In genomic region chr6:163162007-163162873, GRCh38 we compare ENCODE assay signal across 22 cellular contexts.
DNase-seq lines count a peak whose midpoint lies in the region; ATAC-seq, FAIRE-seq and TF ChIP-seq lines count a peak whose summit lies in the region.
"Had no signal": no experiment of that assay in that cellular context is flagged by ENCODE, and none has a peak within 500 bp of the region (broad histone marks: within the 10 kb centered on the region; RNA-seq: fewer than 3 reads in every experiment).

No MANE protein-coding gene starts in this region.

- FAIRE-seq in bronchial epithelial cell (lab: Jason Lieb, UNC), result peak; percentile 62
- FAIRE-seq: A204.1 had no signal

- no peaks in the 10 kb centered on the region for H3F3A ChIP-seq in GM23338 (replicated peaks; ENCODE audit: low read depth)

- H3K36me3 ChIP-seq in GM23338 (ENCODE audit: insufficient read depth) (no peaks in the 10 kb centered on the region), bronchial epithelial cell (ENCODE audit: control insufficient read depth, insufficient read depth, low read length) (no peaks in the 10 kb centered on the region)
- H3K36me3 ChIP-seq: BE2C, SJSA1 had no signal

- H3K4me3 ChIP-seq in GM23338, result no peak overlapping the region
- no peak overlapping the region for H3K4me3 ChIP-seq in bronchial epithelial cell (ENCODE audit: low read depth, low read length)
- H3K4me3 ChIP-seq: SJSA1 had no signal

- no peak for ATAC-seq in GM23338
- peak; percentile 80 for ATAC-seq in left lobe of liver
- peak; percentile 42 for ATAC-seq in stimulated activated effector memory CD8-positive, alpha-beta T cell treated with anti-CD3 and anti-CD28 coated beads, Interleukin-12 subunit alpha, Interleukin-12 subunit beta, amount 100 ng/mL, for 72 hours
- ATAC-seq: Right ventricle myocardium inferior had no signal

- 0 out of 2 replicates have a peak overlapping the region, but pooled peaks have one; percentile 43 for H2AFZ ChIP-seq in GM23338

- no peak overlapping the region for H3K4me2 ChIP-seq in GM23338

- no peaks in the 10 kb centered on the region for H3K9me3 Mint-ChIP-seq in GM23338
- H3K9me3 Mint-ChIP-seq in stimulated activated effector memory CD8-positive, alpha-beta T cell treated with anti-CD3 and anti-CD28 coated beads, Interleukin-12 subunit alpha, Interleukin-12 subunit beta, amount 100 ng/mL, for 72 hours, result no peaks in the 10 kb centered on the region

- TF ChIP-seq CTCF in GM23338 (conservative IDR thresholded peaks at IDR 0.05; ENCODE audit: low read depth in 2 of 2), result no peak
- no peak for TF ChIP-seq CTCF in bronchial epithelial cell (IDR thresholded peaks at IDR 0.05; ENCODE audit: insufficient read depth, low read length, severe bottlenecking)

- H3K27ac ChIP-seq in GM23338 (ENCODE audit: low read depth), result no peak overlapping the region
- H3K27ac ChIP-seq: SJSA1 had no signal

- H3K4me3 Mint-ChIP-seq in GM23338, result no peak overlapping the region
- no peak overlapping the region for H3K4me3 Mint-ChIP-seq in stimulated activated effector memory CD8-positive, alpha-beta T cell treated with anti-CD3 and anti-CD28 coated beads, Interleukin-12 subunit alpha, Interleukin-12 subunit beta, amount 100 ng/mL, for 72 hours

- no peaks in the 10 kb centered on the region for H3K36me3 Mint-ChIP-seq in GM23338 (ENCODE audit: low read depth)
- H3K36me3 Mint-ChIP-seq in stimulated activated effector memory CD8-positive, alpha-beta T cell treated with anti-CD3 and anti-CD28 coated beads, Interleukin-12 subunit alpha, Interleukin-12 subunit beta, amount 100 ng/mL, for 72 hours, result no peaks in the 10 kb centered on the region

- H3K9me2 ChIP-seq in GM23338 (ENCODE audit: insufficient read depth), result no peaks in the 10 kb centered on the region

- H3K4me1 Mint-ChIP-seq in GM23338, result no peaks in the 10 kb centered on the region
- no peaks in the 10 kb centered on the region for H3K4me1 Mint-ChIP-seq in stimulated activated effector memory CD8-positive, alpha-beta T cell treated with anti-CD3 and anti-CD28 coated beads, Interleukin-12 subunit alpha, Interleukin-12 subunit beta, amount 100 ng/mL, for 72 hours

- no peak for DNase-seq in GM23338 (ENCODE audit: low spot score)
- no peak for DNase-seq in bronchial epithelial cell (ENCODE audit: low read depth)
- DNase-seq in left lobe of liver (ENCODE audit: low spot score), result peak; percentile 72
- DNase-seq in stimulated activated effector memory CD8-positive, alpha-beta T cell treated with anti-CD3 and anti-CD28 coated beads, Interleukin-12 subunit alpha, Interleukin-12 subunit beta, amount 100 ng/mL, for 72 hours (ENCODE audit: low spot score in 2 of 2), result no peak
- no peak for DNase-seq in NCI-H1417 (lab: John Stamatoyannopoulos, UW)
- no peak for DNase-seq in NOMO-1 treated with dmso at 0.1 percent for 144 hours (lab: John Stamatoyannopoulos, UW; ENCODE audit: unreplicated experiment)
- DNase-seq in AG08396 (ENCODE audit: low spot score), result no peak
- DNase-seq: BE2C, DMS79 treated with DMSO at 0.1 percent for 48 hours, H7, KBM-7, MM.1S, NCI-H1092 treated with DMSO at 0.1 percent for 48 hours, NCI-H1694, NCI-H2081 treated with DMSO at 0.1 percent for 48 hours, NCI-H2171 treated with DMSO at 0.1 percent for 48 hours, NCI-H524 treated with DMSO at 0.1 percent for 48 hours, NCI-H82, OCI-M1 had no signal

- H3K27me3 Mint-ChIP-seq in GM23338 (ENCODE audit: insufficient read depth, low read depth, poor library complexity), result peaks cover 2% of the 10 kb centered on the region

- no peaks in the 10 kb centered on the region for H3K79me2 ChIP-seq in GM23338 (replicated peaks; ENCODE audit: insufficient read depth)

- no peak overlapping the region for H3K27ac Mint-ChIP-seq in GM23338
- no peak overlapping the region for H3K27ac Mint-ChIP-seq in stimulated activated effector memory CD8-positive, alpha-beta T cell treated with anti-CD3 and anti-CD28 coated beads, Interleukin-12 subunit alpha, Interleukin-12 subunit beta, amount 100 ng/mL, for 72 hours

- no peaks in the 10 kb centered on the region for H3K4me1 ChIP-seq in GM23338 (ENCODE audit: insufficient read depth)
- H3K4me1 ChIP-seq: BE2C, SJSA1 had no signal

- no peaks in the 10 kb centered on the region for H4K20me1 ChIP-seq in GM23338 (replicated peaks; ENCODE audit: insufficient read depth)

- H3K27me3 ChIP-seq in GM23338 (ENCODE audit: insufficient read depth), result no peaks in the 10 kb centered on the region
- no peaks in the 10 kb centered on the region for H3K27me3 ChIP-seq in bronchial epithelial cell (ENCODE audit: control insufficient read depth, insufficient read depth, low read length)
- H3K27me3 ChIP-seq: BE2C had no signal

TF ChIP-seq in GM23338, 12 proteins besides CTCF, POLR2A, EP300 and RAD21:
- TF ChIP-seq ETS1 (IDR thresholded peaks at IDR 0.05) (no peak), EZH2phosphoT487 (IDR thresholded peaks at IDR 0.05; ENCODE audit: unreplicated experiment) (no peak), JUNB (IDR thresholded peaks at IDR 0.05; ENCODE audit: unreplicated experiment) (no peak), EZH2 (IDR thresholded peaks at IDR 0.05; ENCODE audit: low read depth, unreplicated experiment) (no peak)
